Comparison of ENCODE assay signal across 19 cellular contexts in the genomic region with DNA sequence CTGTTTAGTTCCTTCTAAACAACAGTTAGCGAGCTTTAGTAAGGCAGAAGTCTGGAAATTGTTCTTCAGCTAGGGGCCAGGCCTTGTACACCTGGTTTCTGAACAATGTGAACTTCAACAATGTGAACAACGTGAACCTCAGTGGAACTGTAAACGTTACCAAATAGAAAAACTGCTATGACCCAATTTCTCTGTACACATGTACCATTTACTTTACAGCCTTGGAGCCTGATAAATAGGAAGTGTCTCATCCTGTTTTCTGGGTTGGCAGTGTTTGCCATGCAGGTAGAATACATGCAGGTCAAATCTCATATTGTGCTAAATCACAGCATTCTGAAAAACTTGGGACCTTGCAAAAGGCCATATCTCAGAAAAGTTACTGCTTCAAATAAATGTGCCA. TPM values are rescaled to one million over a fixed set of nuclear protein-coding genes. Genes with fewer than 3 reads are reported as not detected.
DNase-seq lines count a peak whose midpoint lies in the region; ATAC-seq, FAIRE-seq and TF ChIP-seq lines count a peak whose summit lies in the region.
"Had no signal": no experiment of that assay in that cellular context is flagged by ENCODE, and none has a peak within 500 bp of the region (broad histone marks: within the 10 kb centered on the region; RNA-seq: fewer than 3 reads in every experiment).

No MANE protein-coding gene starts in this region.

- in situ Hi-C loops in HepG2 (cut with HindIII; ENCODE audit: extremely low pct_ligation_motif_present, low pct_unique_long_range_greater_than_20kb) = no loop called here
- in situ Hi-C loops in gastrocnemius medialis (cut with MboI; ENCODE audit: low sequenced_read_pairs in 4 of 4) = no loop called here

- H3K27ac ChIP-seq in right lobe of liver (no peak overlapping the region), HepG2 (ENCODE audit: extremely low read length, insufficient read depth, low read length) (no peak overlapping the region), left lung (peak overlapping the region; percentile 67 to 80), gastrocnemius medialis (peak overlapping the region in 1 of 4 donors; percentile 53)
- H3K27ac ChIP-seq: C4-2B had no signal

- intact Hi-C loops in right lobe of liver (cut with DNase I) = no loop called here
- intact Hi-C loops in HepG2 (cut with micrococcal nuclease; ENCODE audit: unreplicated experiment) = no loop called here
- intact Hi-C loops in left lung (cut with DNase I) = no loop called here
- intact Hi-C loops in gastrocnemius medialis (cut with DNase I; ENCODE audit: low total_unique reads) = no loop called here

- H3K9me3 ChIP-seq in right lobe of liver = no peaks in the 10 kb centered on the region
- no peaks in the 10 kb centered on the region for H3K9me3 ChIP-seq in HepG2 (ENCODE audit: low read length)
- H3K9me3 ChIP-seq in left lung = no peaks in the 10 kb centered on the region
- H3K9me3 ChIP-seq in gastrocnemius medialis = no peaks in the 10 kb centered on the region

- POLR2A ChIA-PET in HepG2 (lab: Yijun Ruan, JAX) = no interaction called here

- H4K20me1 ChIP-seq in HepG2 (ENCODE audit: insufficient read depth, low read length) = no peaks in the 10 kb centered on the region

- TF ChIP-seq EP300 in HepG2 (IDR thresholded peaks at IDR 0.05; ENCODE audit: low read depth in 2 of 2, low read length in 2 of 2) (no peak), HepG2 (CRISPR knock-in tag; IDR thresholded peaks at IDR 0.05; ENCODE audit: borderline replicate concordance) (no peak)

- H3K36me3 ChIP-seq in right lobe of liver (no peaks in the 10 kb centered on the region), HepG2 (replicated peaks in 1 of 2; ENCODE audit: control insufficient read depth in 1 of 2, insufficient read depth in 2 of 2, low read length in 2 of 2) (no peaks in the 10 kb centered on the region), left lung (no peaks in the 10 kb centered on the region), gastrocnemius medialis (no peaks in the 10 kb centered on the region)

- FAIRE-seq in HepG2 (lab: Jason Lieb, UNC) = no peak
- FAIRE-seq: GM12891, H1 had no signal

- CTCF ChIA-PET in HepG2 (lab: Yijun Ruan, JAX; ENCODE audit: low intra/inter-chr PET ratio, low total read pairs) = no interaction called here

- H3K4me1 ChIP-seq in right lobe of liver = peaks cover 0 to 12% (median 0%) of the 10 kb centered on the region in 4 donors
- no peaks in the 10 kb centered on the region for H3K4me1 ChIP-seq in HepG2 (ENCODE audit: insufficient read depth, low read length)
- H3K4me1 ChIP-seq in left lung = peaks cover 3 to 31% of the 10 kb centered on the region in 2 donors
- H3K4me1 ChIP-seq in gastrocnemius medialis = no peaks in the 10 kb centered on the region

- H3K4me2 ChIP-seq in HepG2 (ENCODE audit: low read depth, low read length) = no peak overlapping the region

- no peak overlapping the region for H2AFZ ChIP-seq in HepG2 (ENCODE audit: low read length)

- H3K4me3 ChIP-seq in right lobe of liver = peak overlapping the region; percentile 33 to 48 (median 40)
- no peak overlapping the region for H3K4me3 ChIP-seq in HepG2 (replicated peaks in 1 of 3; ENCODE audit: insufficient read depth in 1 of 3, low read depth in 2 of 3, low read length in 3 of 3)
- peak overlapping the region; percentile 0 to 47 for H3K4me3 ChIP-seq in left lung
- H3K4me3 ChIP-seq in gastrocnemius medialis = peak overlapping the region in 3 of 4 donors; percentile 2 to 51 (median 43)

- ATAC-seq in right lobe of liver = peak in 3 of 4 donors; percentile 46 to 62 (median 56)
- ATAC-seq in HepG2 = no peak
- ATAC-seq in left lung = peak; percentile 12
- ATAC-seq in gastrocnemius medialis = no peak
- ATAC-seq in HG03520 (IDR thresholded peaks at IDR 0.05; ENCODE audit: unreplicated experiment) = no peak

- TF ChIP-seq POLR2A in right lobe of liver (IDR thresholded peaks at IDR 0.05) (no peak), HepG2 (IDR thresholded peaks at IDR 0.05; ENCODE audit: insufficient read depth in 1 of 2, low read depth in 2 of 2, low read length in 2 of 2) (no peak), gastrocnemius medialis (IDR thresholded peaks at IDR 0.05) (no peak)

- no TSS peak for BruUV-seq in HepG2 (replicated peaks; lab: Mats Ljungman, UMichigan)

- no peak for DNase-seq in right lobe of liver
- DNase-seq in HepG2 (ENCODE audit: low spot score) = no peak
- DNase-seq in left lung = no peak
- no peak for DNase-seq in gastrocnemius medialis
- no peak for DNase-seq in NCI-H187 treated with DMSO at 0.1 percent for 48 hours (lab: John Stamatoyannopoulos, UW)
- no peak for DNase-seq in glomerular visceral epithelial cell (ENCODE audit: extremely low spot score)
- DNase-seq: GF-D8, KG1, NCI-H1048, NCI-H1436 treated with DMSO at 0.1 percent for 48 hours, NCI-H2081 treated with DMSO at 0.1 percent for 48 hours, NCI-H510A, NCI-H774 had no signal

- TF ChIP-seq RAD21 in HepG2 (CRISPR knock-in tag; IDR thresholded peaks at IDR 0.05) = no peak

- TF ChIP-seq CTCF in right lobe of liver (IDR thresholded peaks at IDR 0.05) (no peak), HepG2 (CRISPR knock-in tag; IDR thresholded peaks at IDR 0.05) (no peak), left lung (IDR thresholded peaks at IDR 0.05) (no peak), gastrocnemius medialis (IDR thresholded peaks at IDR 0.05 in 4 of 5, conservative IDR thresholded peaks at IDR 0.05 in 1 of 5) (no peak)

- no peaks in the 10 kb centered on the region for H3K79me2 ChIP-seq in HepG2 (ENCODE audit: insufficient read depth, low read length)

- WGBS in right lobe of liver (ENCODE audit: insufficient coverage, low coverage, low lambda C conversion rate, missing lambda C conversion rate) = 45% methylated on average over 3 of the region's 3 CpGs
- 11% methylated on average over 3 of the region's 3 CpGs for WGBS in HepG2 (ENCODE audit: low lambda C conversion rate)

- H3K9ac ChIP-seq in HepG2 (ENCODE audit: insufficient read depth, low read depth, low read length) = no peak overlapping the region

- no peaks in the 10 kb centered on the region for H3K27me3 ChIP-seq in right lobe of liver
- H3K27me3 ChIP-seq in HepG2 (ENCODE audit: control insufficient read depth in 1 of 2, insufficient read depth in 2 of 2, low read length in 2 of 2) = peaks cover 0 to 6% of the 10 kb centered on the region in 2 experiments; a peak in 2 of 5 replicates
- H3K27me3 ChIP-seq in left lung = peaks cover 0 to 9% of the 10 kb centered on the region in 2 donors
- no peaks in the 10 kb centered on the region for H3K27me3 ChIP-seq in gastrocnemius medialis

TF ChIP-seq in HepG2, 621 proteins besides CTCF, POLR2A, EP300 and RAD21 (continues in another document):
- TF ChIP-seq NR3C1 (CRISPR knock-in tag; IDR thresholded peaks at IDR 0.05) = no peak
- TF ChIP-seq ZBTB3 (CRISPR knock-in tag; IDR thresholded peaks at IDR 0.05; ENCODE audit: borderline replicate concordance, low read depth) = no peak

RNA-seq across cellular contexts. Expression of gene STEAP4, which starts 1.6 kb away (rescaled TPM):
- total RNA-seq in right lobe of liver = 100 to 1,000 TPM in 1 of 6 experiments, 10 to 100 TPM in 5; 16.3 to 158 (median 22.9) TPM
- not detected in 2 replicates for total RNA-seq in HepG2 (2016; rRNA removed; fragmentation: Illumina TruSeq; extraction: Trizol)
- not detected in 2 replicates for total RNA-seq in HepG2 (2016; cell fraction: cytosol; rRNA removed; fragmentation: Illumina TruSeq; extraction: Trizol; ENCODE audit: low read depth)
- total RNA-seq in HepG2 (2016; cell fraction: insoluble cytoplasmic fraction; rRNA removed; fragmentation: Illumina TruSeq; extraction: Trizol) = not detected in 2 replicates
- total RNA-seq in HepG2 (2016; cell fraction: membrane; rRNA removed; fragmentation: Illumina TruSeq; extraction: Trizol) = not detected in 2 replicates
- total RNA-seq in HepG2 (2016; cell fraction: nucleus; rRNA removed; fragmentation: Illumina TruSeq; extraction: Trizol) = not detected in 2 replicates
- not detected in 2 replicates for polyA plus RNA-seq in HepG2 (2011; rRNA removed)
- polyA plus RNA-seq in HepG2 (2011; cell fraction: cytosol; rRNA removed) = not detected in 2 replicates
- not detected in 2 replicates for polyA plus RNA-seq in HepG2 (2011; cell fraction: nucleus; rRNA removed)
- not detected in 2 replicates for polyA plus RNA-seq in HepG2 (2012)
- not detected in 2 replicates for polyA plus RNA-seq in HepG2 (2016; cell fraction: cytosol; fragmentation: Illumina TruSeq; extraction: Trizol; ENCODE audit: low read depth)
- polyA plus RNA-seq in HepG2 (2016; cell fraction: insoluble cytoplasmic fraction; fragmentation: Illumina TruSeq; extraction: Trizol; ENCODE audit: low read depth) = not detected in 2 replicates
- not detected in 2 replicates for polyA plus RNA-seq in HepG2 (2016; cell fraction: membrane; fragmentation: Illumina TruSeq; extraction: Trizol; ENCODE audit: low read depth)
- polyA plus RNA-seq in HepG2 (2016; cell fraction: nucleus; fragmentation: Illumina TruSeq; extraction: Trizol; ENCODE audit: insufficient read depth, low read depth) = not detected in 2 replicates
- 19.2 TPM in 1 of 2 replicates, not detected in the other for polyA minus RNA-seq in HepG2 (2011; rRNA and poly(A)+ RNA removed; ENCODE audit: low replicate concordance)
- polyA minus RNA-seq in HepG2 (2011; cell fraction: cytosol; rRNA and poly(A)+ RNA removed) = not detected in 2 replicates
- polyA minus RNA-seq in HepG2 (2011; cell fraction: nucleus; rRNA and poly(A)+ RNA removed) = not detected in 2 replicates
- 100 to 1,000 TPM in 1 of 2 donors, 10 to 100 TPM in 1; 93.0 to 149 TPM for total RNA-seq in left lung
- 10 to 100 TPM; 13.5 to 24.5 (median 16.2) TPM for total RNA-seq in gastrocnemius medialis
- total RNA-seq: Daoy, H1, MCF 10A had no signal

Comparison
In these comparisons a context has a peak if more than half of its experiments do, and no peak if none do; other contexts are left out.
1. ATAC-seq: peak in right lobe of liver (3 of 4) and left lung (single experiment); none in HepG2 (single experiment), gastrocnemius medialis (0 of 2) and HG03520 (single experiment).
2. H3K4me3 ChIP-seq: peak in right lobe of liver (3 of 3), left lung (2 of 2) and gastrocnemius medialis (3 of 4); none in HepG2 (0 of 3).
3. RNA of gene STEAP4, which starts 1.6 kb away (total RNA-seq): 93.0 to 149 TPM in left lung, 16.3 to 158 TPM in right lobe of liver and 13.5 to 24.5 TPM in gastrocnemius medialis; not detected in HepG2; every median in the first group is over 10 times any median in the second.
4. H3K27ac ChIP-seq: peak in left lung (2 of 2); none in right lobe of liver (0 of 3) and HepG2 (single experiment).